Comparison of ENCODE assay signal across 17 cellular contexts in genomic region chr2:39529836-39530235, GRCh38.
"Had no signal": no experiment of that assay in that cellular context is flagged by ENCODE, and none has a peak within 500 bp of the region (broad histone marks: within the 10 kb centered on the region; RNA-seq: fewer than 3 reads in every experiment).

No MANE protein-coding gene starts in this region.

- H3K4me3 ChIP-seq: cardiac muscle cell, dorsolateral prefrontal cortex, left lung, mucosa of descending colon, right lobe of liver, upper lobe of left lung had no signal

- H3K36me3 ChIP-seq: cardiac muscle cell, left lung, right lobe of liver, upper lobe of left lung had no signal

- DNase-seq: activated naive CD4-positive, alpha-beta T cell treated with Interleukin-2 at 50 U/mL for 16 hours; activated naive CD8-positive, alpha-beta T cell treated with anti-CD3 and anti-CD28 coated beads, Interleukin-2, amount 50 U/mL, for 24 hours; activated T-cell treated with anti-CD3 and anti-CD28 coated beads for 4 hours; dorsolateral prefrontal cortex; hippocampal formation; kidney; left lung; mucosa of descending colon; naive thymus-derived CD8-positive, alpha-beta T cell; right lobe of liver; stimulated activated CD4-positive, alpha-beta T cell treated with anti-CD3 and anti-CD28 coated beads, Interleukin-1b, Interleukin-23, amount 100 ng/mL, for 48 hours; stimulated activated naive CD8-positive, alpha-beta T cell treated with anti-CD3 and anti-CD28 coated beads, Interleukin-15, amount 100 ng/mL, for 72 hours; T-helper 9 cell; upper lobe of left lung had no signal

- H3K27ac ChIP-seq: cardiac muscle cell, left lung, right lobe of liver, upper lobe of left lung had no signal

- ATAC-seq: activated CD4-positive, CD25-positive, alpha-beta regulatory T cell treated with anti-CD3 and anti-CD28 coated beads, Interleukin-2, amount 50 U/mL, for 24 hours; activated naive CD8-positive, alpha-beta T cell treated with anti-CD3 and anti-CD28 coated beads, Interleukin-2, amount 50 U/mL, for 24 hours; esophagus mucosa; left lung; mucosa of descending colon; naive thymus-derived CD8-positive, alpha-beta T cell; right lobe of liver; stimulated activated naive CD8-positive, alpha-beta T cell treated with anti-CD3 and anti-CD28 coated beads, Interleukin-15, amount 100 ng/mL, for 72 hours had no signal

- H3K27me3 ChIP-seq: cardiac muscle cell, dorsolateral prefrontal cortex, left lung, right lobe of liver, upper lobe of left lung had no signal

- H3K9me3 ChIP-seq: left lung, mucosa of descending colon, right lobe of liver, upper lobe of left lung had no signal
